ENCODE assay signal across 9 cellular contexts in genomic region chr10:64115913-64116643, GRCh38.
DNase-seq lines count a peak whose midpoint lies in the region; ATAC-seq and TF ChIP-seq lines count a peak whose summit lies in the region.
"Had no signal": no experiment of that assay in that cellular context is flagged by ENCODE, and none has a peak within 500 bp of the region (broad histone marks: within the 10 kb centered on the region; RNA-seq: fewer than 3 reads in every experiment).

No MANE protein-coding gene starts in this region.

- no peak overlapping the region for H3K4me3 Mint-ChIP-seq in endothelial cell (ENCODE audit: unreplicated experiment)
- no peak overlapping the region for H3K4me3 Mint-ChIP-seq in T-helper 2 cell treated with Interferon-gamma antibody and Interleukin-4, amounts not matched to agents 5 μg/mL and 100 μg/mL, for 36 hours
- H3K4me3 Mint-ChIP-seq: activated naive CD8-positive, alpha-beta T cell had no signal

- DNase-seq in NCI-H1105 treated with DMSO at 0.1 percent for 48 hours (lab: John Stamatoyannopoulos, UW) (peak; percentile 2), NCI-H1105 (lab: John Stamatoyannopoulos, UW) (no peak), NAMALWA (ENCODE audit: low spot score) (peak; percentile 47), endothelial cell (ENCODE audit: low spot score) (peak; percentile 26), putamen (ENCODE audit: low spot score) (peak; percentile 39)
- DNase-seq in T-helper 2 cell treated with Interferon-gamma antibody and Interleukin-4, amounts not matched to agents 5 μg/mL and 100 μg/mL, for 36 hours (ENCODE audit: low spot score), result no peak

- no peak overlapping the region for H3K27ac Mint-ChIP-seq in endothelial cell (ENCODE audit: unreplicated experiment)
- no peak overlapping the region for H3K27ac Mint-ChIP-seq in T-helper 2 cell treated with Interferon-gamma antibody and Interleukin-4, amounts not matched to agents 5 μg/mL and 100 μg/mL, for 36 hours
- H3K27ac Mint-ChIP-seq: activated naive CD8-positive, alpha-beta T cell had no signal

- ATAC-seq in GM21515 (IDR thresholded peaks at IDR 0.05; ENCODE audit: unreplicated experiment), result no peak
- ATAC-seq in GM18907 (IDR thresholded peaks at IDR 0.05; ENCODE audit: unreplicated experiment), result no peak

- H3K4me1 Mint-ChIP-seq in endothelial cell (ENCODE audit: unreplicated experiment), result peaks cover 13% of the 10 kb centered on the region
- no peaks in the 10 kb centered on the region for H3K4me1 Mint-ChIP-seq in T-helper 2 cell treated with Interferon-gamma antibody and Interleukin-4, amounts not matched to agents 5 μg/mL and 100 μg/mL, for 36 hours (ENCODE audit: low read depth)

- TF ChIP-seq CTCF in endothelial cell (IDR thresholded peaks at IDR 0.05; ENCODE audit: unreplicated experiment), result no peak

- peaks cover 1% of the 10 kb centered on the region for H3K27me3 Mint-ChIP-seq in endothelial cell (ENCODE audit: unreplicated experiment)
- no peaks in the 10 kb centered on the region for H3K27me3 Mint-ChIP-seq in T-helper 2 cell treated with Interferon-gamma antibody and Interleukin-4, amounts not matched to agents 5 μg/mL and 100 μg/mL, for 36 hours (ENCODE audit: low read depth)
- H3K27me3 Mint-ChIP-seq: activated naive CD8-positive, alpha-beta T cell had no signal

- H3K36me3 Mint-ChIP-seq in endothelial cell (ENCODE audit: low read depth, unreplicated experiment), result no peaks in the 10 kb centered on the region
- no peaks in the 10 kb centered on the region for H3K36me3 Mint-ChIP-seq in T-helper 2 cell treated with Interferon-gamma antibody and Interleukin-4, amounts not matched to agents 5 μg/mL and 100 μg/mL, for 36 hours (ENCODE audit: low read depth)
- H3K36me3 Mint-ChIP-seq: activated naive CD8-positive, alpha-beta T cell had no signal

- no peaks in the 10 kb centered on the region for H3K9me3 Mint-ChIP-seq in endothelial cell (ENCODE audit: unreplicated experiment)
- no peaks in the 10 kb centered on the region for H3K9me3 Mint-ChIP-seq in T-helper 2 cell treated with Interferon-gamma antibody and Interleukin-4, amounts not matched to agents 5 μg/mL and 100 μg/mL, for 36 hours

Comparison
In these comparisons a context has a peak if more than half of its experiments do, and no peak if none do; other contexts are left out.
1. DNase-seq: peak in NCI-H1105 treated with DMSO at 0.1 percent for 48 hours (single experiment), NAMALWA (single experiment), endothelial cell (single experiment) and putamen (single experiment); none in NCI-H1105 (single experiment) and T-helper 2 cell treated with Interferon-gamma antibody and Interleukin-4, amounts not matched to agents 5 μg/mL and 100 μg/mL, for 36 hours (single experiment).